Comparison of ENCODE assay signal across 25 cellular contexts in the genomic region with DNA sequence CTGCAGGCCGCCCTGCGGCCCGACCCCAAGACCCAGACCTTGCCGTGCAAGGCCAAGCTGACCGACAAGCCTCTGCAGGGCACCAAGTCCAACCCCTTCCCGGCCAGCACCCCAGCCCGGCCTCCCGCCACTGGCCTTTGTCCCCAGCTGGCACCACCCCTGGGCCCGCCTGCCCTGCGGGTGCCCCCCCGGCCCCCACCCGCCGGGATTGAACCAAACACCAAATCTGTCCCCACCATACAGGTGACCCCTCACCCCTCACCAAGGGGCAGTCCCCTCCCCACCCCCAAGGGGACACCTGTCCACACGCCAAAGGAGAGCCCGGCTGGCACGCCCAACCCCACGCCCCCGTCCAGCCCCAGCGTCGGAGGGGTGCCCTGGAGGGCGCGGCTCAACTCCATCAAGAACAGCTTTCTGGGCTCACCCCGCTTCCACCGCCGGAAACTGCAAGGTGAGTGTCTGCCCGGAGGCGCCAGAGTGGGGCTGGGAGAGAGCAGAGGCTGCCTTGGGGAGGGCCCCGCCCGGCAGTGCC.
"Had no signal": no experiment of that assay in that cellular context is flagged by ENCODE, and none has a peak within 500 bp of the region (broad histone marks: within the 10 kb centered on the region; RNA-seq: fewer than 3 reads in every experiment).

No MANE protein-coding gene starts in this region.

- H3K27me3 ChIP-seq: hepatocyte, pancreas, tibial nerve had no signal

- ATAC-seq: foreskin keratinocyte, gastroesophageal sphincter, heart left ventricle, left ventricle myocardium superior, lower lobe of right lung, natural killer cell, pancreas, sciatic nerve had no signal

- H3K27ac ChIP-seq: foreskin keratinocyte, gastroesophageal sphincter, heart left ventricle, hepatocyte, lower lobe of right lung, neutrophil, pancreas, thoracic aorta, upper lobe of left lung had no signal

- H3K9me3 ChIP-seq: gastroesophageal sphincter, heart left ventricle, lower lobe of right lung, neutrophil, pancreas, thoracic aorta, tibial nerve, upper lobe of left lung had no signal

- H2AFZ ChIP-seq: hepatocyte had no signal

- FAIRE-seq: islet of Langerhans, pancreas, urothelium cell line had no signal

- H3K4me2 ChIP-seq: hepatocyte, smooth muscle cell had no signal

- H3K4me3 ChIP-seq: gastroesophageal sphincter, heart left ventricle, hepatocyte, lower lobe of right lung, pancreas, smooth muscle cell, thoracic aorta, tibial nerve, upper lobe of left lung had no signal

- H3K79me2 ChIP-seq: hepatocyte had no signal

- H3K4me3 Mint-ChIP-seq: memory B cell, natural killer cell had no signal

- H3K36me3 ChIP-seq: gastroesophageal sphincter, heart left ventricle, lower lobe of right lung, neutrophil, thoracic aorta, tibial nerve, upper lobe of left lung had no signal

- DNase-seq: cortex of kidney; effector CD4-positive, alpha-beta T cell; foreskin keratinocyte; heart left ventricle; kidney glomerular epithelial cell; left ventricle myocardium superior; lower lobe of right lung; natural killer cell; pancreas; stimulated activated CD4-positive, alpha-beta T cell treated with anti-CD3 and anti-CD28 coated beads, Interleukin-12 subunit alpha, Interleukin-12 subunit beta, amount 100 ng/mL, for 4 hours; stimulated activated CD4-positive, alpha-beta T cell treated with anti-CD3 and anti-CD28 coated beads, Interleukin-1b, Interleukin-23, amount 100 ng/mL, for 48 hours; stimulated activated CD4-positive, alpha-beta T cell treated with anti-CD3 and anti-CD28 coated beads, Interleukin-4, amount 100 ng/mL, for 1 hour; stimulated activated CD8-positive, alpha-beta memory T cell treated with anti-CD3 and anti-CD28 coated beads, Interleukin-4, amount 100 ng/mL, for 48 hours; stimulated activated naive CD4-positive, alpha-beta T cell treated with Interleukin-2 at 50 U/mL for 16 hours had no signal

- H3K27ac Mint-ChIP-seq: memory B cell, natural killer cell had no signal

- H3K4me1 ChIP-seq: foreskin keratinocyte, pancreas had no signal

- H3K9me3 Mint-ChIP-seq: memory B cell, natural killer cell had no signal
